27 cellular contexts compared by ENCODE assay signal in genomic region chr15:90132437-90132836, GRCh38.
"Had no signal": no experiment of that assay in that cellular context is flagged by ENCODE, and none has a peak within 500 bp of the region (broad histone marks: within the 10 kb centered on the region; RNA-seq: fewer than 3 reads in every experiment).

No MANE protein-coding gene starts in this region.

- H3K4me3 Mint-ChIP-seq: effector memory CD8-positive, alpha-beta T cell; endodermal cell; memory B cell had no signal

- H3K27ac Mint-ChIP-seq: effector memory CD8-positive, alpha-beta T cell; endodermal cell; memory B cell had no signal

- ATAC-seq: effector memory CD8-positive, alpha-beta T cell; esophagus mucosa; gastrocnemius medialis; heart right ventricle; left cardiac atrium; left lung; lower lobe of right lung had no signal

- H3K36me3 ChIP-seq: esophagus squamous epithelium, gastrocnemius medialis, heart right ventricle, left lung, lower lobe of right lung had no signal

- DNase-seq: dermis blood vessel endothelial cell; effector CD8-positive, alpha-beta T cell; effector memory CD8-positive, alpha-beta T cell; endodermal cell; erythroblast; esophagus squamous epithelium; foreskin fibroblast; foreskin melanocyte; gastrocnemius medialis; glutamatergic neuron; head of caudate nucleus; heart right ventricle; hippocampal formation; left cardiac atrium; left lung; left ventricle myocardium superior; lower lobe of right lung; mesendoderm; midbrain had no signal

- H3K9me3 ChIP-seq: esophagus squamous epithelium, gastrocnemius medialis, heart right ventricle, left lung, lower lobe of right lung had no signal

- FAIRE-seq: colon, endometrium, islet of Langerhans, keratinocyte had no signal

- H3K27me3 ChIP-seq: esophagus squamous epithelium, gastrocnemius medialis, heart right ventricle had no signal

- H3K4me1 Mint-ChIP-seq: endodermal cell had no signal

- H3K4me1 ChIP-seq: esophagus squamous epithelium, left lung, lower lobe of right lung had no signal

- H3K4me3 ChIP-seq: coronary artery, esophagus squamous epithelium, gastrocnemius medialis, heart right ventricle, left lung, lower lobe of right lung had no signal

- H3K27ac ChIP-seq: coronary artery, epithelial cell of prostate, esophagus squamous epithelium, gastrocnemius medialis, heart right ventricle, left lung, lower lobe of right lung had no signal

- H3K9me3 Mint-ChIP-seq: effector memory CD8-positive, alpha-beta T cell; endodermal cell had no signal

- H3K36me3 Mint-ChIP-seq: memory B cell had no signal
